ENCODE assay signal across 23 cellular contexts in genomic region chr12:131378861-131379665, GRCh38.
"Had no signal": no experiment of that assay in that cellular context is flagged by ENCODE, and none has a peak within 500 bp of the region (broad histone marks: within the 10 kb centered on the region; RNA-seq: fewer than 3 reads in every experiment).

No MANE protein-coding gene starts in this region.

- DNase-seq: activated CD8-positive, alpha-beta memory T cell treated with anti-CD3 and anti-CD28 coated beads, Interleukin-2, amount 50 U/mL, for 4 hours; activated naive CD4-positive, alpha-beta T cell; activated T-cell treated with anti-CD3 and anti-CD28 coated beads, Interleukin-2, amount 50 U/mL, for 4 hours; adrenal gland; cortex of kidney; kidney glomerular epithelial cell; left lung; mammary epithelial cell; midbrain; natural killer cell; right lobe of liver; stimulated activated CD4-positive, alpha-beta T cell treated with anti-CD3 and anti-CD28 coated beads, Interleukin-2, amount 100 ng/mL, for 24 hours; stimulated activated naive CD8-positive, alpha-beta T cell treated with anti-CD3 and anti-CD28 coated beads, Interleukin-15, amount 100 ng/mL, for 72 hours; T-helper 9 cell; transverse colon; uterus had no signal

- ATAC-seq: activated T-cell treated with anti-CD3 and anti-CD28 coated beads, Interleukin-2, amount 50 U/mL, for 4 hours; left lung; natural killer cell; right lobe of liver; stimulated activated effector memory CD8-positive, alpha-beta T cell treated with anti-CD3 and anti-CD28 coated beads, Interleukin-12 subunit alpha, Interleukin-12 subunit beta, amount 100 ng/mL, for 72 hours; stimulated activated naive CD8-positive, alpha-beta T cell treated with anti-CD3 and anti-CD28 coated beads, Interleukin-15, amount 100 ng/mL, for 72 hours had no signal

- H3K36me3 ChIP-seq: adrenal gland, ascending aorta, left lung, right lobe of liver, suprapubic skin, transverse colon, uterus had no signal

- H3K36me3 Mint-ChIP-seq: activated naive CD8-positive, alpha-beta T cell; natural killer cell; stimulated activated effector memory CD8-positive, alpha-beta T cell treated with anti-CD3 and anti-CD28 coated beads, Interleukin-12 subunit alpha, Interleukin-12 subunit beta, amount 100 ng/mL, for 72 hours had no signal

- H3K27ac Mint-ChIP-seq: activated naive CD8-positive, alpha-beta T cell; activated T-helper 2 cell treated with anti-CD3 and anti-CD28 coated beads, Interferon-gamma antibody, Interleukin-2, Interleukin-4, amounts not matched to agents 10 μg/mL and 5 μg/mL and 100 μg/mL, durations not matched to agents 14 hours and 24 hours and 36 hours; natural killer cell; stimulated activated effector memory CD8-positive, alpha-beta T cell treated with anti-CD3 and anti-CD28 coated beads, Interleukin-12 subunit alpha, Interleukin-12 subunit beta, amount 100 ng/mL, for 72 hours; stimulated activated naive CD8-positive, alpha-beta T cell treated with anti-CD3 and anti-CD28 coated beads, Interleukin-15, amount 100 ng/mL, for 72 hours had no signal

- H3K27me3 ChIP-seq: ascending aorta, right lobe of liver, uterus had no signal

- H3K9me3 ChIP-seq: adrenal gland, ascending aorta, left lung, right lobe of liver, suprapubic skin, transverse colon, uterus had no signal

- H3K4me3 ChIP-seq: adrenal gland, ascending aorta, left lung, right lobe of liver, skin epidermis, suprapubic skin, transverse colon, uterus had no signal

- H3K4me1 Mint-ChIP-seq: central memory CD8-positive, alpha-beta T cell; natural killer cell; stimulated activated effector memory CD8-positive, alpha-beta T cell treated with anti-CD3 and anti-CD28 coated beads, Interleukin-12 subunit alpha, Interleukin-12 subunit beta, amount 100 ng/mL, for 72 hours; stimulated activated naive CD8-positive, alpha-beta T cell treated with anti-CD3 and anti-CD28 coated beads, Interleukin-15, amount 100 ng/mL, for 72 hours had no signal

- H3K27ac ChIP-seq: adrenal gland, ascending aorta, left lung, right lobe of liver, skin epidermis, suprapubic skin, transverse colon, uterus had no signal

- H3K9me3 Mint-ChIP-seq: activated T-cell treated with anti-CD3 and anti-CD28 coated beads, Interleukin-2, amount 50 U/mL, for 4 hours; activated T-helper 2 cell treated with anti-CD3 and anti-CD28 coated beads, Interferon-gamma antibody, Interleukin-2, Interleukin-4, amounts not matched to agents 10 μg/mL and 5 μg/mL and 100 μg/mL, durations not matched to agents 14 hours and 24 hours and 36 hours; central memory CD8-positive, alpha-beta T cell; natural killer cell; stimulated activated effector memory CD8-positive, alpha-beta T cell treated with anti-CD3 and anti-CD28 coated beads, Interleukin-12 subunit alpha, Interleukin-12 subunit beta, amount 100 ng/mL, for 72 hours; stimulated activated naive CD8-positive, alpha-beta T cell treated with anti-CD3 and anti-CD28 coated beads, Interleukin-15, amount 100 ng/mL, for 72 hours had no signal

- H3K4me3 Mint-ChIP-seq: activated naive CD8-positive, alpha-beta T cell; activated T-cell treated with anti-CD3 and anti-CD28 coated beads, Interleukin-2, amount 50 U/mL, for 4 hours; central memory CD8-positive, alpha-beta T cell; natural killer cell; stimulated activated effector memory CD8-positive, alpha-beta T cell treated with anti-CD3 and anti-CD28 coated beads, Interleukin-12 subunit alpha, Interleukin-12 subunit beta, amount 100 ng/mL, for 72 hours; stimulated activated naive CD8-positive, alpha-beta T cell treated with anti-CD3 and anti-CD28 coated beads, Interleukin-15, amount 100 ng/mL, for 72 hours had no signal

- H3K4me1 ChIP-seq: adrenal gland, ascending aorta, left lung, right lobe of liver, suprapubic skin, transverse colon, uterus had no signal
